Comparison of ENCODE assay signal across 21 cellular contexts in the genomic region with DNA sequence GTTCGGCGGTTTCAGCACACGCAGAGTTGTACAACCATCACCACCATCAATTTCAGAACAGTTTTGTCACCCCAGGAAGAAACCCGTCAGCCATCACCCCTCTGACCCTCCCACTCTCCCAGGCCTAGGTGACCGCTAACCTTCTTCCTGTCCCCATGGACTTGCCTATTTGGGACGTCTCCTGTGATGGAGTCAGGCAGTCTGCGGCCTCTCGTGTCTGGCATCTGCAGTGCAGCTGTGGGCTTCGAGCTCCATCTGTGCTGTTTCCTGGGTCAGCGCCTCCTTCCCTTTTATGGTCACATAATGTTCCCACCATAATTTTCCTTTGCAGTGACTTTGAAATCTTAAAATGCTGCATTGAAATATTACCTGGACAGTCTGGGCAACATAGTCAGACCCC. TPM values are rescaled to one million over a fixed set of nuclear protein-coding genes. Genes with fewer than 3 reads are reported as not detected.
A peak's percentile ranks its signal among the peaks of the same experiment; 100 is the strongest.
DNase-seq lines count a peak whose midpoint lies in the region; ATAC-seq and TF ChIP-seq lines count a peak whose summit lies in the region.
"Had no signal": no experiment of that assay in that cellular context is flagged by ENCODE, and none has a peak within 500 bp of the region (broad histone marks: within the 10 kb centered on the region; RNA-seq: fewer than 3 reads in every experiment).

No MANE protein-coding gene starts in this region.

- H3K36me3 Mint-ChIP-seq in activated naive CD4-positive, alpha-beta T cell treated with anti-CD3 and anti-CD28 coated beads, Interleukin-2, amount 50 U/mL, for 72 hours, result no peaks in the 10 kb centered on the region
- H3K36me3 Mint-ChIP-seq: activated naive CD8-positive, alpha-beta T cell treated with anti-CD3 and anti-CD28 coated beads for 36 hours had no signal

- POLR2A ChIA-PET in AG04449 (lab: Yijun Ruan, JAX), result interaction anchor here (0.6 kb wide), 1 partner anchor 338 kb away, joined by 3 read pairs; no protein-coding TSS in a partner anchor

- CTCF ChIA-PET in AG04449 (lab: Yijun Ruan, JAX), result interaction anchor here (1.0 to 3.0 kb wide), 7 partner anchors 9 to 674 kb away, joined by 3 to 25 read pairs (median 6); no protein-coding TSS in a partner anchor

- DNase-seq in AG04449 (ENCODE audit: low read depth, low spot score), result peak; percentile 26
- DNase-seq in HCEC 1CT, result peak; percentile 21
- peak; percentile 70 for DNase-seq in choroid plexus epithelial cell (ENCODE audit: low read depth)
- peak; percentile 19 for DNase-seq in non-pigmented ciliary epithelial cell (ENCODE audit: low read depth)
- DNase-seq in A172 (ENCODE audit: low spot score), result no peak
- DNase-seq in activated naive CD4-positive, alpha-beta T cell treated with anti-CD3 and anti-CD28 coated beads, Interleukin-2, amount 50 U/mL, for 72 hours (ENCODE audit: low spot score in 2 of 2), result no peak
- DNase-seq in epidermal melanocyte (ENCODE audit: insufficient read length, low spot score), result no peak
- DNase-seq in iPS-NIHi11 (ENCODE audit: low spot score), result no peak
- DNase-seq: activated CD4-positive, alpha-beta T cell treated with anti-CD3 and anti-CD28 coated beads, Interleukin-2, amount 50 U/mL, for 4 hours; activated naive CD8-positive, alpha-beta T cell treated with anti-CD3 and anti-CD28 coated beads for 36 hours; activated T-cell treated with anti-CD3 and anti-CD28 coated beads, Interleukin-2, amount 50 U/mL, for 24 hours; Calu3; caudate nucleus; left ventricle myocardium inferior; MV-4-11; NCI-H2029 treated with DMSO at 0.1 percent for 48 hours; PC-9; stimulated activated naive CD4-positive, alpha-beta T cell treated with Interleukin-2 at 50 U/mL for 16 hours; SW 1271 had no signal

- H3K27ac Mint-ChIP-seq in activated naive CD4-positive, alpha-beta T cell treated with anti-CD3 and anti-CD28 coated beads, Interleukin-2, amount 50 U/mL, for 72 hours, result no peak overlapping the region
- H3K27ac Mint-ChIP-seq: activated naive CD8-positive, alpha-beta T cell treated with anti-CD3 and anti-CD28 coated beads for 36 hours; activated T-cell treated with anti-CD3 and anti-CD28 coated beads, Interleukin-2, amount 50 U/mL, for 24 hours; B cell; progenitor cell of endocrine pancreas had no signal

- ATAC-seq in activated naive CD4-positive, alpha-beta T cell treated with anti-CD3 and anti-CD28 coated beads, Interleukin-2, amount 50 U/mL, for 72 hours, result no peak

- TF ChIP-seq CTCF in AG04449 (IDR thresholded peaks at IDR 0.05; ENCODE audit: insufficient read depth, low read length, missing control alignments), result peak; percentile 59
- peak; percentile 38 for TF ChIP-seq CTCF in choroid plexus epithelial cell (conservative IDR thresholded peaks at IDR 0.05; ENCODE audit: low read depth, low read length)

- H3K4me3 ChIP-seq in AG04449 (ENCODE audit: low read depth, low read length) (no peak overlapping the region), choroid plexus epithelial cell (ENCODE audit: low read depth, low read length) (no peak overlapping the region)
- H3K4me3 ChIP-seq: left ventricle myocardium inferior, PC-9 had no signal

- no peaks in the 10 kb centered on the region for H3K9me3 Mint-ChIP-seq in activated naive CD4-positive, alpha-beta T cell treated with anti-CD3 and anti-CD28 coated beads, Interleukin-2, amount 50 U/mL, for 72 hours
- H3K9me3 Mint-ChIP-seq: activated T-cell treated with anti-CD3 and anti-CD28 coated beads, Interleukin-2, amount 50 U/mL, for 24 hours had no signal

RNA-seq across cellular contexts. Expression of a gene that starts 24.4 kb away (rescaled TPM):
- total RNA-seq in A172 (2014; rRNA removed; shearing (Covaris generic)), result 0.74 and 4.3 TPM in 2 replicates
- total RNA-seq in activated naive CD4-positive, alpha-beta T cell treated with anti-CD3 and anti-CD28 coated beads, Interleukin-2, amount 50 U/mL, for 72 hours, result under 1 TPM; 0.20 to 0.43 TPM

Comparison
In these comparisons a context has a peak if more than half of its experiments do, and no peak if none do; other contexts are left out.
1. DNase-seq: peak in AG04449 (single experiment), HCEC 1CT (single experiment), choroid plexus epithelial cell (single experiment) and non-pigmented ciliary epithelial cell (single experiment); none in A172 (single experiment), activated naive CD4-positive, alpha-beta T cell treated with anti-CD3 and anti-CD28 coated beads, Interleukin-2, amount 50 U/mL, for 72 hours (0 of 2), epidermal melanocyte (single experiment) and iPS-NIHi11 (single experiment).